Comparison of ENCODE assay signal across 15 cellular contexts in genomic region chr12:64685076-64685475, GRCh38.
A peak's percentile ranks its signal among the peaks of the same experiment; 100 is the strongest.
DNase-seq lines count a peak whose midpoint lies in the region; ATAC-seq and TF ChIP-seq lines count a peak whose summit lies in the region.
"Had no signal": no experiment of that assay in that cellular context is flagged by ENCODE, and none has a peak within 500 bp of the region (broad histone marks: within the 10 kb centered on the region; RNA-seq: fewer than 3 reads in every experiment).

No MANE protein-coding gene starts in this region.

- POLR2A ChIA-PET in activated naive CD8-positive, alpha-beta T cell treated with anti-CD3 and anti-CD28 coated beads, Interleukin-2, amount 10 ng/mL, durations not matched to agents 7 days and 5 days (lab: Charles Lee) = interaction anchor here (0.6 to 3.3 kb wide), 5 partner anchors 10 to 90 kb away, joined by 3 to 18 read pairs (median 5); no protein-coding TSS in a partner anchor

- H3K4me1 Mint-ChIP-seq in activated T-cell treated with anti-CD3 and anti-CD28 coated beads, Interleukin-2, amount 50 U/mL, for 72 hours (ENCODE audit: low read depth) = peaks cover 85% of the 10 kb centered on the region
- peaks cover 44% of the 10 kb centered on the region for H3K4me1 Mint-ChIP-seq in Calu3 (ENCODE audit: low read depth, unreplicated experiment)
- peaks cover 71% of the 10 kb centered on the region for H3K4me1 Mint-ChIP-seq in activated naive CD8-positive, alpha-beta T cell treated with anti-CD3 and anti-CD28 coated beads, Interleukin-2, amount 10 ng/mL, durations not matched to agents 7 days and 5 days
- H3K4me1 Mint-ChIP-seq in stimulated activated effector memory CD8-positive, alpha-beta T cell treated with anti-CD3 and anti-CD28 coated beads, Interleukin-12 subunit alpha, Interleukin-12 subunit beta, amount 100 ng/mL, for 72 hours = peaks cover 59% of the 10 kb centered on the region

- H3K27me3 Mint-ChIP-seq in activated T-cell treated with anti-CD3 and anti-CD28 coated beads, Interleukin-2, amount 50 U/mL, for 72 hours (ENCODE audit: low read depth) = no peaks in the 10 kb centered on the region
- no peaks in the 10 kb centered on the region for H3K27me3 Mint-ChIP-seq in Calu3 (ENCODE audit: unreplicated experiment)
- H3K27me3 Mint-ChIP-seq in activated naive CD8-positive, alpha-beta T cell treated with anti-CD3 and anti-CD28 coated beads, Interleukin-2, amount 10 ng/mL, durations not matched to agents 7 days and 5 days = no peaks in the 10 kb centered on the region
- H3K27me3 Mint-ChIP-seq: IgD-negative memory B cell, progenitor cell of endocrine pancreas had no signal

- CTCF ChIA-PET in Calu3 (lab: Charles Lee) = no interaction called here

- peak overlapping the region; percentile 89 for H3K27ac Mint-ChIP-seq in activated T-cell treated with anti-CD3 and anti-CD28 coated beads, Interleukin-2, amount 50 U/mL, for 72 hours
- H3K27ac Mint-ChIP-seq in Calu3 (ENCODE audit: unreplicated experiment) = peak overlapping the region; percentile 17
- H3K27ac Mint-ChIP-seq in activated naive CD8-positive, alpha-beta T cell treated with anti-CD3 and anti-CD28 coated beads, Interleukin-2, amount 10 ng/mL, durations not matched to agents 7 days and 5 days = peak overlapping the region; percentile 79
- peak overlapping the region; percentile 93 for H3K27ac Mint-ChIP-seq in stimulated activated effector memory CD8-positive, alpha-beta T cell treated with anti-CD3 and anti-CD28 coated beads, Interleukin-12 subunit alpha, Interleukin-12 subunit beta, amount 100 ng/mL, for 72 hours
- H3K27ac Mint-ChIP-seq: progenitor cell of endocrine pancreas had no signal

- DNase-seq in activated T-cell treated with anti-CD3 and anti-CD28 coated beads, Interleukin-2, amount 50 U/mL, for 72 hours = peak in 1 of 2 donors; percentile 34
- no peak for DNase-seq in activated T-cell treated with anti-CD3 and anti-CD28 coated beads for 4 hours
- no peak for DNase-seq in Calu3
- DNase-seq in activated naive CD8-positive, alpha-beta T cell treated with anti-CD3 and anti-CD28 coated beads, Interleukin-2, amount 10 ng/mL, durations not matched to agents 7 days and 5 days = no peak
- DNase-seq in stimulated activated effector memory CD8-positive, alpha-beta T cell treated with anti-CD3 and anti-CD28 coated beads, Interleukin-12 subunit alpha, Interleukin-12 subunit beta, amount 100 ng/mL, for 72 hours (ENCODE audit: low spot score in 2 of 2) = no peak
- no peak for DNase-seq in NCI-H82 treated with DMSO at 0.1 percent for 48 hours (lab: John Stamatoyannopoulos, UW; ENCODE audit: unreplicated experiment)
- DNase-seq: aorta, gastrocnemius medialis, NCI-H2029 treated with DMSO at 0.1 percent for 48 hours, NCI-H69, PC-3 had no signal

- ATAC-seq in activated T-cell treated with anti-CD3 and anti-CD28 coated beads, Interleukin-2, amount 50 U/mL, for 72 hours (replicated peaks in 1 of 2) = peak in 1 of 2 donors; percentile 18
- peak; percentile 7 for ATAC-seq in activated naive CD8-positive, alpha-beta T cell treated with anti-CD3 and anti-CD28 coated beads, Interleukin-2, amount 10 ng/mL, durations not matched to agents 7 days and 5 days (ENCODE audit: low read depth)
- ATAC-seq in stimulated activated effector memory CD8-positive, alpha-beta T cell treated with anti-CD3 and anti-CD28 coated beads, Interleukin-12 subunit alpha, Interleukin-12 subunit beta, amount 100 ng/mL, for 72 hours = no peak
- ATAC-seq in GM18517 (IDR thresholded peaks at IDR 0.05; ENCODE audit: unreplicated experiment) (no peak), GM19328 (IDR thresholded peaks at IDR 0.05; ENCODE audit: unreplicated experiment) (no peak)
- ATAC-seq: gastrocnemius medialis, PC-3 had no signal

- H3K4me3 Mint-ChIP-seq in activated T-cell treated with anti-CD3 and anti-CD28 coated beads, Interleukin-2, amount 50 U/mL, for 72 hours = peak overlapping the region; percentile 29 to 45
- no peak overlapping the region for H3K4me3 Mint-ChIP-seq in Calu3 (ENCODE audit: low read depth, unreplicated experiment)
- peak overlapping the region; percentile 43 for H3K4me3 Mint-ChIP-seq in activated naive CD8-positive, alpha-beta T cell treated with anti-CD3 and anti-CD28 coated beads, Interleukin-2, amount 10 ng/mL, durations not matched to agents 7 days and 5 days
- peak overlapping the region; percentile 12 for H3K4me3 Mint-ChIP-seq in stimulated activated effector memory CD8-positive, alpha-beta T cell treated with anti-CD3 and anti-CD28 coated beads, Interleukin-12 subunit alpha, Interleukin-12 subunit beta, amount 100 ng/mL, for 72 hours

- intact Hi-C loops in Calu3 (cut with micrococcal nuclease; ENCODE audit: unreplicated experiment) = no loop called here

- peaks cover 2 to 3% of the 10 kb centered on the region in 2 donors for H3K9me3 Mint-ChIP-seq in activated T-cell treated with anti-CD3 and anti-CD28 coated beads, Interleukin-2, amount 50 U/mL, for 72 hours
- no peaks in the 10 kb centered on the region for H3K9me3 Mint-ChIP-seq in Calu3 (ENCODE audit: low read depth, unreplicated experiment)
- no peaks in the 10 kb centered on the region for H3K9me3 Mint-ChIP-seq in activated naive CD8-positive, alpha-beta T cell treated with anti-CD3 and anti-CD28 coated beads, Interleukin-2, amount 10 ng/mL, durations not matched to agents 7 days and 5 days
- H3K9me3 Mint-ChIP-seq in stimulated activated effector memory CD8-positive, alpha-beta T cell treated with anti-CD3 and anti-CD28 coated beads, Interleukin-12 subunit alpha, Interleukin-12 subunit beta, amount 100 ng/mL, for 72 hours = no peaks in the 10 kb centered on the region
- H3K9me3 Mint-ChIP-seq: IgD-negative memory B cell had no signal

- peaks cover 2 to 27% of the 10 kb centered on the region in 2 donors for H3K36me3 Mint-ChIP-seq in activated T-cell treated with anti-CD3 and anti-CD28 coated beads, Interleukin-2, amount 50 U/mL, for 72 hours (ENCODE audit: insufficient read depth in 2 of 2)
- H3K36me3 Mint-ChIP-seq in Calu3 (ENCODE audit: insufficient read depth, unreplicated experiment) = peaks cover 68% of the 10 kb centered on the region
- H3K36me3 Mint-ChIP-seq in activated naive CD8-positive, alpha-beta T cell treated with anti-CD3 and anti-CD28 coated beads, Interleukin-2, amount 10 ng/mL, durations not matched to agents 7 days and 5 days = peaks cover 33% of the 10 kb centered on the region
- H3K36me3 Mint-ChIP-seq in stimulated activated effector memory CD8-positive, alpha-beta T cell treated with anti-CD3 and anti-CD28 coated beads, Interleukin-12 subunit alpha, Interleukin-12 subunit beta, amount 100 ng/mL, for 72 hours = peaks cover 47% of the 10 kb centered on the region
- H3K36me3 Mint-ChIP-seq: IgD-negative memory B cell had no signal

- no TSS peak for BruUV-seq in Calu3 (replicated peaks; lab: Mats Ljungman, UMichigan)

- no peak for TF ChIP-seq CTCF in Calu3 (IDR thresholded peaks at IDR 0.05; ENCODE audit: unreplicated experiment)

Comparison
In these comparisons a context has a peak if more than half of its experiments do, and no peak if none do; other contexts are left out.
1. H3K27ac Mint-ChIP-seq: peak in every context shown above with its lines; median percentile 93 in stimulated activated effector memory CD8-positive, alpha-beta T cell treated with anti-CD3 and anti-CD28 coated beads, Interleukin-12 subunit alpha, Interleukin-12 subunit beta, amount 100 ng/mL, for 72 hours; 89 in activated T-cell treated with anti-CD3 and anti-CD28 coated beads, Interleukin-2, amount 50 U/mL, for 72 hours; 79 in activated naive CD8-positive, alpha-beta T cell treated with anti-CD3 and anti-CD28 coated beads, Interleukin-2, amount 10 ng/mL, durations not matched to agents 7 days and 5 days; 17 in Calu3.